2 cellular contexts compared by ENCODE assay signal in the genomic region with DNA sequence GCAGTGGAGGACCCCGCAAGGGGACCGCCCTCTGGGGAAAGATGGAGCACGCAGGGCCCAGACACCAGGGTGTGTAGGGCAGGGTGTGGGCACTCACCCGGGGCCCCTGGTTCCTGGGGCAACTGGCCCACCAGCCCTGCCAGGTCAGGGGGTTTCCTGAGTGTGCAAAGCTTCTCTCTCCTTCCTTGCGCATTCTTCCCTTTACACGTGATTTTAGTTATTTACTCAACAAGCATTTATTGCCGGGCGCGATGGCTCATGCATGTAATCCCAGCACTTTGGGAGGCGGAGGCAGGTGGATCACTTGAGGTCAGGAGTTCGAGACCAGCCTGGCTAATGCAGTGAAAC.
A peak's percentile ranks its signal among the peaks of the same experiment; 100 is the strongest.
TF ChIP-seq lines count a peak whose summit lies in the region.

No MANE protein-coding gene starts in this region.

TF ChIP-seq in HEK293, 187 proteins besides CTCF, POLR2A, EP300 and RAD21:
- 0 out of 2 replicates have a peak, but pooled peaks have one; percentile 5 for TF ChIP-seq ZBTB8A (tag by site-specific recombination; IDR thresholded peaks at IDR 0.05)
- TF ChIP-seq ZNF169 (tag by site-specific recombination; IDR thresholded peaks at IDR 0.05): no peak

TF ChIP-seq in K562, 482 proteins besides CTCF, POLR2A, EP300 and RAD21:
- TF ChIP-seq PCBP1 (IDR thresholded peaks at IDR 0.05; ENCODE audit: low read depth, low read length, poor library complexity, severe bottlenecking): peak; percentile 4
- TF ChIP-seq, protein P1, sequence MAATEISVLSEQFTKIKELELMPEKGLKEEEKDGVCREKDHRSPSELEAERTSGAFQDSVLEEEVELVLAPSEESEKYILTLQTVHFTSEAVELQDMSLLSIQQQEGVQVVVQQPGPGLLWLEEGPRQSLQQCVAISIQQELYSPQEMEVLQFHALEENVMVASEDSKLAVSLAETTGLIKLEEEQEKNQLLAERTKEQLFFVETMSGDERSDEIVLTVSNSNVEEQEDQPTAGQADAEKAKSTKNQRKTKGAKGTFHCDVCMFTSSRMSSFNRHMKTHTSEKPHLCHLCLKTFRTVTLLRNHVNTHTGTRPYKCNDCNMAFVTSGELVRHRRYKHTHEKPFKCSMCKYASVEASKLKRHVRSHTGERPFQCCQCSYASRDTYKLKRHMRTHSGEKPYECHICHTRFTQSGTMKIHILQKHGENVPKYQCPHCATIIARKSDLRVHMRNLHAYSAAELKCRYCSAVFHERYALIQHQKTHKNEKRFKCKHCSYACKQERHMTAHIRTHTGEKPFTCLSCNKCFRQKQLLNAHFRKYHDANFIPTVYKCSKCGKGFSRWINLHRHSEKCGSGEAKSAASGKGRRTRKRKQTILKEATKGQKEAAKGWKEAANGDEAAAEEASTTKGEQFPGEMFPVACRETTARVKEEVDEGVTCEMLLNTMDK (IDR thresholded peaks at IDR 0.05; ENCODE audit: borderline replicate concordance, insufficient read depth, low read depth, low read length, poor library complexity, severe bottlenecking): no peak
